14 cellular contexts compared by ENCODE assay signal in genomic region chr6:114061116-114061515, GRCh38.
DNase-seq lines count a peak whose midpoint lies in the region; ATAC-seq and TF ChIP-seq lines count a peak whose summit lies in the region.
"Had no signal": no experiment of that assay in that cellular context is flagged by ENCODE, and none has a peak within 500 bp of the region (broad histone marks: within the 10 kb centered on the region; RNA-seq: fewer than 3 reads in every experiment).

No MANE protein-coding gene starts in this region.

- POLR2A ChIA-PET in WTC11 (lab: Charles Lee) (no interaction called here), T-cell (lab: Charles Lee) (no interaction called here)

- peak; percentile 65 for ATAC-seq in WTC11
- no peak for ATAC-seq in foreskin keratinocyte
- ATAC-seq in HG03457 (IDR thresholded peaks at IDR 0.05; ENCODE audit: unreplicated experiment), result no peak
- no peak for ATAC-seq in T-cell (replicated peaks in 1 of 4)

- H3K4me3 Mint-ChIP-seq in WTC11 (no peak overlapping the region), T-cell (no peak overlapping the region)
- H3K4me3 Mint-ChIP-seq: CD4-positive, CD25-positive, alpha-beta regulatory T cell had no signal

- DNase-seq in HT-29 (ENCODE audit: low spot score) (peak; percentile 9), WTC11 (ENCODE audit: low spot score) (no peak), foreskin keratinocyte (no peak), substantia nigra (lab: John Stamatoyannopoulos, UW) (no peak), T-cell (no peak), foreskin melanocyte (no peak)
- DNase-seq: ACHN; CD4-positive, CD25-positive, alpha-beta regulatory T cell; DMS53; GF-D8; GM23248; H7 had no signal

- H3K27ac ChIP-seq in foreskin keratinocyte (no peak overlapping the region), substantia nigra (ENCODE audit: low read depth, low read length, poor library complexity, severe bottlenecking) (peak overlapping the region; percentile 66)
- H3K27ac ChIP-seq: BLaER1 treated with 17β-estradiol and CSF1 and Interleukin-3, amounts not matched to agents 10 nM and 100 nM; GM23248 had no signal

- no peaks in the 10 kb centered on the region for H3K9me3 Mint-ChIP-seq in WTC11
- H3K9me3 Mint-ChIP-seq in T-cell, result no peaks in the 10 kb centered on the region

- no peaks in the 10 kb centered on the region for H3K27me3 ChIP-seq in foreskin keratinocyte
- H3K27me3 ChIP-seq: BLaER1 treated with 17β-estradiol and CSF1 and Interleukin-3, amounts not matched to agents 10 nM and 100 nM had no signal

- H3K4me1 Mint-ChIP-seq in WTC11 (peaks cover 12% of the 10 kb centered on the region), T-cell (no peaks in the 10 kb centered on the region)
- H3K4me1 Mint-ChIP-seq: CD4-positive, CD25-positive, alpha-beta regulatory T cell had no signal

- CTCF ChIA-PET in WTC11 (lab: Charles Lee) (interaction anchor here (0.8 to 1.7 kb wide), 5 partner anchors 47 to 90 kb away, joined by 3 to 13 read pairs (median 4); partner anchors contain the start of gene HDAC2), T-cell (lab: Charles Lee) (interaction anchor here in 1 of 2 donors (0.6 kb wide), 1 partner anchor 11 kb away, joined by 3 read pairs; no protein-coding TSS in a partner anchor)

- H3K36me3 Mint-ChIP-seq in WTC11, result peaks cover 10% of the 10 kb centered on the region
- no peaks in the 10 kb centered on the region for H3K36me3 Mint-ChIP-seq in T-cell
- H3K36me3 Mint-ChIP-seq: CD4-positive, CD25-positive, alpha-beta regulatory T cell had no signal

- H3K27me3 Mint-ChIP-seq in WTC11 (ENCODE audit: low read depth) (no peaks in the 10 kb centered on the region), T-cell (peaks cover 6 to 19% of the 10 kb centered on the region in 2 donors)
- H3K27me3 Mint-ChIP-seq: CD4-positive, CD25-positive, alpha-beta regulatory T cell had no signal

- H3K27ac Mint-ChIP-seq in WTC11 (0 out of 2 replicates have a peak overlapping the region, but pooled peaks have one; percentile 18), T-cell (no peak overlapping the region)
- H3K27ac Mint-ChIP-seq: CD4-positive, CD25-positive, alpha-beta regulatory T cell had no signal

- no peak for TF ChIP-seq CTCF in WTC11 (IDR thresholded peaks at IDR 0.05)
- peak; percentile 30 for TF ChIP-seq CTCF in foreskin keratinocyte (conservative IDR thresholded peaks at IDR 0.05)

- H3K4me1 ChIP-seq in foreskin keratinocyte, result no peaks in the 10 kb centered on the region

TF ChIP-seq in WTC11, 78 proteins besides CTCF, POLR2A, EP300 and RAD21:
- no peak for TF ChIP-seq GRHL2 (CRISPR knock-in tag; IDR thresholded peaks at IDR 0.05; ENCODE audit: insufficient replicate concordance, severe bottlenecking)
- TF ChIP-seq MXD4 (CRISPR knock-in tag; IDR thresholded peaks at IDR 0.05; ENCODE audit: borderline replicate concordance), result no peak
- no peak for TF ChIP-seq ZNF396 (CRISPR knock-in tag; IDR thresholded peaks at IDR 0.05; ENCODE audit: borderline replicate concordance)
